ENCODE assay signal across 8 cellular contexts in the genomic region with DNA sequence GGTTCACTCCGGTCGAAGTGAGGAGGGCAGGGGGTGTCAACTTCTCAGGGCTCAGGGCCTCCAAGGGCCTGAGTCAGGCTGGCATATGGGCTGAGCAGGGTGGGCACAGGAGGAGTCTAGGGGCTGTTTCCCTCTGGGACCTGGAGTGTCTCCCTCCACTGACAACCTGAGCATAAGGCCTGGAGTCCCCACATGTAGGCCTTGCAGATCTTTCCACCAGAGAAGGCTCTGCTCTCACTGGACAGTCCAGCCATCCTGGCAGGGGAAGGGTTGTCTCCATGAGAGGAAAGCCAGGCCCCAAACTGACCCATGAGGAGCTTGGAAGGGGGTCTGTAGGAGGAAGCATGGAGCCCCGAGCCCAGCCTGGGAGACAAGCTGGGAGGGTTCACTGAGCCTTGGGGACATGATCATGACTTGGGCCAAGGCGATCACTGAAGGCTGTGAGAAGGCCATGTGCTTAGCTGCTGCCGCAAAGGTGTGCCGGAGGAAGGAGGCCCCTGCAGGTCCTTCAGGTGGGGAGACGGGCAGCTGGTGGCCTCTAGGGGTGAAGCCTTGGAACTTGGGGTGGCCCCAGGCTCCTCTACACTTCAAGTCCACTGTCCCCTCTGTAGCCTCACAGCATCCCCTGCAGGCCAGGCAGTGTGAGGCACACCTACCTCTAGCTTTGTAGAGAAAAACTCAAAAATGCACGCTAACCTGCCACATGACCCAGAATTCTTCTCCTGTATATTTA. TPM values are rescaled to one million over a fixed set of nuclear protein-coding genes. Genes with fewer than 3 reads are reported as not detected.
A peak's percentile ranks its signal among the peaks of the same experiment; 100 is the strongest.
DNase-seq lines count a peak whose midpoint lies in the region; ATAC-seq, FAIRE-seq and TF ChIP-seq lines count a peak whose summit lies in the region.

No MANE protein-coding gene starts in this region.

- no peaks in the 10 kb centered on the region for H3K9me3 ChIP-seq in HepG2 (ENCODE audit: low read length)

- intact Hi-C loops in HepG2 (cut with micrococcal nuclease; ENCODE audit: unreplicated experiment): loop anchor here (2.0 to 5.0 kb wide), 2 partner anchors 110 to 182 kb away; no protein-coding TSS in a partner anchor

- WGBS in HepG2 (ENCODE audit: low lambda C conversion rate): 62% methylated on average over 7 of the region's 8 CpGs

- in situ Hi-C loops in astrocyte of the spinal cord (cut with HindIII; ENCODE audit: low sequenced_read_pairs): no loop called here
- in situ Hi-C loops in HepG2 (cut with HindIII; ENCODE audit: extremely low pct_ligation_motif_present, low pct_unique_long_range_greater_than_20kb): loop anchor here (5.0 kb wide), 1 partner anchor 182 kb away; no protein-coding TSS in a partner anchor

- H4K20me1 ChIP-seq in HepG2 (ENCODE audit: insufficient read depth, low read length): no peaks in the 10 kb centered on the region

- POLR2A ChIA-PET in HepG2 (lab: Yijun Ruan, JAX): interaction anchor here (1.0 to 1.6 kb wide), 3 partner anchors 15 to 234 kb away, joined by 3 to 4 read pairs (median 3); partner anchors contain the start of genes CKLF and CMTM3

- H3K4me3 ChIP-seq in astrocyte of the spinal cord (ENCODE audit: low read depth, low read length) (no peak overlapping the region), HepG2 (replicated peaks in 1 of 3; ENCODE audit: insufficient read depth in 1 of 3, low read depth in 2 of 3, low read length in 3 of 3) (no peak overlapping the region)

- H3K9me3 Mint-ChIP-seq in T-helper 1 cell treated with Interleukin-12 subunit alpha and Interleukin-12 subunit beta and Interleukin-4 antibody, amounts not matched to agents 30 μg/mL and 1 μg/mL, for 36 hours: peaks cover 5% of the 10 kb centered on the region
- H3K9me3 Mint-ChIP-seq in mesothelial cell of epicardium: no peaks in the 10 kb centered on the region

- H3K27ac Mint-ChIP-seq in T-helper 1 cell treated with Interleukin-12 subunit alpha and Interleukin-12 subunit beta and Interleukin-4 antibody, amounts not matched to agents 30 μg/mL and 1 μg/mL, for 36 hours: peak overlapping the region; percentile 63
- no peak overlapping the region for H3K27ac Mint-ChIP-seq in mesothelial cell of epicardium

- H3K27ac ChIP-seq in HepG2 (ENCODE audit: extremely low read length, insufficient read depth, low read length): no peak overlapping the region

- peaks cover 3% of the 10 kb centered on the region for H3K27me3 Mint-ChIP-seq in T-helper 1 cell treated with Interleukin-12 subunit alpha and Interleukin-12 subunit beta and Interleukin-4 antibody, amounts not matched to agents 30 μg/mL and 1 μg/mL, for 36 hours (ENCODE audit: low read depth)
- no peaks in the 10 kb centered on the region for H3K27me3 Mint-ChIP-seq in mesothelial cell of epicardium (ENCODE audit: low read depth)

- H3K36me3 ChIP-seq in HepG2 (replicated peaks in 1 of 2; ENCODE audit: control insufficient read depth in 1 of 2, insufficient read depth in 2 of 2, low read length in 2 of 2): no peaks in the 10 kb centered on the region

- BruUV-seq in HepG2 (replicated peaks; lab: Mats Ljungman, UMichigan): no TSS peak

- peak; percentile 79 for TF ChIP-seq RAD21 in HepG2 (CRISPR knock-in tag; IDR thresholded peaks at IDR 0.05)

- no peak for FAIRE-seq in HepG2 (lab: Jason Lieb, UNC)

- H3K9ac ChIP-seq in HepG2 (ENCODE audit: insufficient read depth, low read depth, low read length): no peak overlapping the region

- TF ChIP-seq CTCF in astrocyte of the spinal cord (IDR thresholded peaks at IDR 0.05; ENCODE audit: low read depth, low read length) (peak; percentile 74), HepG2 (CRISPR knock-in tag; IDR thresholded peaks at IDR 0.05) (peak; percentile 84), mesothelial cell of epicardium (IDR thresholded peaks at IDR 0.05; ENCODE audit: unreplicated experiment) (no peak)

- no peak for TF ChIP-seq POLR2A in HepG2 (IDR thresholded peaks at IDR 0.05; ENCODE audit: insufficient read depth in 1 of 2, low read depth in 2 of 2, low read length in 2 of 2)

- H3K4me1 Mint-ChIP-seq in T-helper 1 cell treated with Interleukin-12 subunit alpha and Interleukin-12 subunit beta and Interleukin-4 antibody, amounts not matched to agents 30 μg/mL and 1 μg/mL, for 36 hours (ENCODE audit: low read depth): peaks cover 34% of the 10 kb centered on the region
- H3K4me1 Mint-ChIP-seq in mesothelial cell of epicardium: peaks cover 6% of the 10 kb centered on the region

- DNase-seq in astrocyte of the spinal cord (ENCODE audit: low read depth, low spot score): no peak
- peak; percentile 55 for DNase-seq in HepG2 (ENCODE audit: low spot score)
- peak; percentile 56 for DNase-seq in stimulated activated naive CD4-positive, alpha-beta T cell treated with Interleukin-2 at 50 U/mL for 16 hours (lab: John Stamatoyannopoulos, UW)
- DNase-seq in ureter (ENCODE audit: low spot score): no peak
- no peak for DNase-seq in mesothelial cell of epicardium (ENCODE audit: low spot score in 2 of 2, unreplicated experiment in 2 of 2)

- TF ChIP-seq EP300 in HepG2 (IDR thresholded peaks at IDR 0.05; ENCODE audit: low read depth in 2 of 2, low read length in 2 of 2) (no peak), HepG2 (CRISPR knock-in tag; IDR thresholded peaks at IDR 0.05; ENCODE audit: borderline replicate concordance) (no peak)

- peak; percentile 76 for ATAC-seq in GM18498 (IDR thresholded peaks at IDR 0.05; ENCODE audit: unreplicated experiment)
- peak; percentile 79 for ATAC-seq in HG03175 (IDR thresholded peaks at IDR 0.05; ENCODE audit: unreplicated experiment)
- peak; percentile 95 for ATAC-seq in HepG2

- H3K4me2 ChIP-seq in HepG2 (ENCODE audit: low read depth, low read length): no peak overlapping the region

- H3K4me1 ChIP-seq in HepG2 (ENCODE audit: insufficient read depth, low read length): peaks cover 9% of the 10 kb centered on the region; the same call in 1 of the 2 replicates

- peak overlapping the region; percentile 73 for H3K4me3 Mint-ChIP-seq in T-helper 1 cell treated with Interleukin-12 subunit alpha and Interleukin-12 subunit beta and Interleukin-4 antibody, amounts not matched to agents 30 μg/mL and 1 μg/mL, for 36 hours
- no peak overlapping the region for H3K4me3 Mint-ChIP-seq in mesothelial cell of epicardium

- H2AFZ ChIP-seq in HepG2 (ENCODE audit: low read length): no peak overlapping the region

- CTCF ChIA-PET in HepG2 (lab: Yijun Ruan, JAX; ENCODE audit: low intra/inter-chr PET ratio, low total read pairs): interaction anchor here (1.3 kb wide), 1 partner anchor 183 kb away, joined by 6 read pairs; no protein-coding TSS in a partner anchor

- H3K27me3 ChIP-seq in HepG2 (ENCODE audit: control insufficient read depth in 1 of 2, insufficient read depth in 2 of 2, low read length in 2 of 2): peaks cover 3 to 28% of the 10 kb centered on the region in 2 experiments; a peak in 4 of 5 replicates

- peaks cover 6% of the 10 kb centered on the region for H3K36me3 Mint-ChIP-seq in T-helper 1 cell treated with Interleukin-12 subunit alpha and Interleukin-12 subunit beta and Interleukin-4 antibody, amounts not matched to agents 30 μg/mL and 1 μg/mL, for 36 hours (ENCODE audit: low read depth)
- H3K36me3 Mint-ChIP-seq in mesothelial cell of epicardium: no peaks in the 10 kb centered on the region

- no peaks in the 10 kb centered on the region for H3K79me2 ChIP-seq in HepG2 (ENCODE audit: insufficient read depth, low read length)

RNA-seq across cellular contexts. Expression of gene CMTM2, which starts 9.9 kb away (rescaled TPM):
- total RNA-seq in HepG2 (2016; rRNA removed; fragmentation: Illumina TruSeq; extraction: Trizol): not detected in 2 replicates
- not detected in 2 replicates for total RNA-seq in HepG2 (2016; cell fraction: cytosol; rRNA removed; fragmentation: Illumina TruSeq; extraction: Trizol; ENCODE audit: low read depth)
- total RNA-seq in HepG2 (2016; cell fraction: insoluble cytoplasmic fraction; rRNA removed; fragmentation: Illumina TruSeq; extraction: Trizol): not detected in 2 replicates
- not detected in 2 replicates for total RNA-seq in HepG2 (2016; cell fraction: membrane; rRNA removed; fragmentation: Illumina TruSeq; extraction: Trizol)
- not detected in 2 replicates for total RNA-seq in HepG2 (2016; cell fraction: nucleus; rRNA removed; fragmentation: Illumina TruSeq; extraction: Trizol)
- polyA plus RNA-seq in HepG2 (2011; rRNA removed): not detected in 2 replicates
- polyA plus RNA-seq in HepG2 (2011; cell fraction: cytosol; rRNA removed): not detected in 2 replicates
- polyA plus RNA-seq in HepG2 (2011; cell fraction: nucleus; rRNA removed): not detected in 2 replicates
- polyA plus RNA-seq in HepG2 (2012): not detected in 2 replicates
- polyA plus RNA-seq in HepG2 (2016; cell fraction: cytosol; fragmentation: Illumina TruSeq; extraction: Trizol; ENCODE audit: low read depth): not detected in 2 replicates
- not detected in 2 replicates for polyA plus RNA-seq in HepG2 (2016; cell fraction: insoluble cytoplasmic fraction; fragmentation: Illumina TruSeq; extraction: Trizol; ENCODE audit: low read depth)
- not detected in 2 replicates for polyA plus RNA-seq in HepG2 (2016; cell fraction: membrane; fragmentation: Illumina TruSeq; extraction: Trizol; ENCODE audit: low read depth)
- not detected in 2 replicates for polyA plus RNA-seq in HepG2 (2016; cell fraction: nucleus; fragmentation: Illumina TruSeq; extraction: Trizol; ENCODE audit: insufficient read depth, low read depth)
- polyA minus RNA-seq in HepG2 (2011; rRNA and poly(A)+ RNA removed; ENCODE audit: low replicate concordance): not detected in 2 replicates
- not detected in 2 replicates for polyA minus RNA-seq in HepG2 (2011; cell fraction: cytosol; rRNA and poly(A)+ RNA removed)
- polyA minus RNA-seq in HepG2 (2011; cell fraction: nucleus; rRNA and poly(A)+ RNA removed): not detected in 2 replicates
- not detected for total RNA-seq in ureter
- total RNA-seq in mesothelial cell of epicardium: 0.25 to 0.58 TPM (median 0.51 TPM) in 3 replicates

RNA-seq across cellular contexts. Expression of gene CMTM3, which starts 15.4 kb away (rescaled TPM):
- total RNA-seq in HepG2 (2016; rRNA removed; fragmentation: Illumina TruSeq; extraction: Trizol): 20.6 and 29.2 TPM in 2 replicates
- 14.7 and 15.6 TPM in 2 replicates for total RNA-seq in HepG2 (2016; cell fraction: cytosol; rRNA removed; fragmentation: Illumina TruSeq; extraction: Trizol; ENCODE audit: low read depth)
- total RNA-seq in HepG2 (2016; cell fraction: insoluble cytoplasmic fraction; rRNA removed; fragmentation: Illumina TruSeq; extraction: Trizol): 18.9 and 30.0 TPM in 2 replicates
- total RNA-seq in HepG2 (2016; cell fraction: membrane; rRNA removed; fragmentation: Illumina TruSeq; extraction: Trizol): 39.9 and 42.8 TPM in 2 replicates
- 19.8 and 22.0 TPM in 2 replicates for total RNA-seq in HepG2 (2016; cell fraction: nucleus; rRNA removed; fragmentation: Illumina TruSeq; extraction: Trizol)
- 48.7 and 62.0 TPM in 2 replicates for polyA plus RNA-seq in HepG2 (2011; rRNA removed)
- polyA plus RNA-seq in HepG2 (2011; cell fraction: cytosol; rRNA removed): 53.5 and 62.3 TPM in 2 replicates
- 50.7 and 56.5 TPM in 2 replicates for polyA plus RNA-seq in HepG2 (2011; cell fraction: nucleus; rRNA removed)
- 36.1 and 48.8 TPM in 2 replicates for polyA plus RNA-seq in HepG2 (2012)
- 21.8 and 24.0 TPM in 2 replicates for polyA plus RNA-seq in HepG2 (2016; cell fraction: cytosol; fragmentation: Illumina TruSeq; extraction: Trizol; ENCODE audit: low read depth)
- 31.5 and 37.2 TPM in 2 replicates for polyA plus RNA-seq in HepG2 (2016; cell fraction: insoluble cytoplasmic fraction; fragmentation: Illumina TruSeq; extraction: Trizol; ENCODE audit: low read depth)
- 48.5 and 52.0 TPM in 2 replicates for polyA plus RNA-seq in HepG2 (2016; cell fraction: membrane; fragmentation: Illumina TruSeq; extraction: Trizol; ENCODE audit: low read depth)
- 51.6 and 59.3 TPM in 2 replicates for polyA plus RNA-seq in HepG2 (2016; cell fraction: nucleus; fragmentation: Illumina TruSeq; extraction: Trizol; ENCODE audit: insufficient read depth, low read depth)
- 1.7 and 102 TPM in 2 replicates for polyA minus RNA-seq in HepG2 (2011; rRNA and poly(A)+ RNA removed; ENCODE audit: low replicate concordance)
- 14.7 and 19.2 TPM in 2 replicates for polyA minus RNA-seq in HepG2 (2011; cell fraction: cytosol; rRNA and poly(A)+ RNA removed)
- 16.0 and 25.4 TPM in 2 replicates for polyA minus RNA-seq in HepG2 (2011; cell fraction: nucleus; rRNA and poly(A)+ RNA removed)
- 25.4 TPM for total RNA-seq in ureter
- 56.9 to 60.7 TPM (median 59.3 TPM) in 3 replicates for total RNA-seq in mesothelial cell of epicardium

RNA-seq across cellular contexts. Expression of gene CMTM1, which starts 22.9 kb away (rescaled TPM):
- total RNA-seq in HepG2 (2016; rRNA removed; fragmentation: Illumina TruSeq; extraction: Trizol): 1.7 and 1.9 TPM in 2 replicates
- 0.30 TPM in 1 of 2 replicates, not detected in the other for total RNA-seq in HepG2 (2016; cell fraction: cytosol; rRNA removed; fragmentation: Illumina TruSeq; extraction: Trizol; ENCODE audit: low read depth)
- 2.0 TPM in 2 replicates for total RNA-seq in HepG2 (2016; cell fraction: insoluble cytoplasmic fraction; rRNA removed; fragmentation: Illumina TruSeq; extraction: Trizol)
- 0.77 and 0.93 TPM in 2 replicates for total RNA-seq in HepG2 (2016; cell fraction: membrane; rRNA removed; fragmentation: Illumina TruSeq; extraction: Trizol)
- 1.3 and 1.6 TPM in 2 replicates for total RNA-seq in HepG2 (2016; cell fraction: nucleus; rRNA removed; fragmentation: Illumina TruSeq; extraction: Trizol)
- 2.9 and 3.0 TPM in 2 replicates for polyA plus RNA-seq in HepG2 (2011; rRNA removed)
- polyA plus RNA-seq in HepG2 (2011; cell fraction: cytosol; rRNA removed): 2.0 and 3.6 TPM in 2 replicates
- polyA plus RNA-seq in HepG2 (2011; cell fraction: nucleus; rRNA removed): 3.5 and 4.0 TPM in 2 replicates
- 2.3 and 2.4 TPM in 2 replicates for polyA plus RNA-seq in HepG2 (2012)
- 0.19 TPM in 1 of 2 replicates, not detected in the other for polyA plus RNA-seq in HepG2 (2016; cell fraction: cytosol; fragmentation: Illumina TruSeq; extraction: Trizol; ENCODE audit: low read depth)
- 1.5 and 2.0 TPM in 2 replicates for polyA plus RNA-seq in HepG2 (2016; cell fraction: insoluble cytoplasmic fraction; fragmentation: Illumina TruSeq; extraction: Trizol; ENCODE audit: low read depth)
- 0.64 and 0.72 TPM in 2 replicates for polyA plus RNA-seq in HepG2 (2016; cell fraction: membrane; fragmentation: Illumina TruSeq; extraction: Trizol; ENCODE audit: low read depth)
- polyA plus RNA-seq in HepG2 (2016; cell fraction: nucleus; fragmentation: Illumina TruSeq; extraction: Trizol; ENCODE audit: insufficient read depth, low read depth): 2.1 TPM in 2 replicates
- polyA minus RNA-seq in HepG2 (2011; rRNA and poly(A)+ RNA removed; ENCODE audit: low replicate concordance): 2.2 and 5.1 TPM in 2 replicates
- polyA minus RNA-seq in HepG2 (2011; cell fraction: cytosol; rRNA and poly(A)+ RNA removed): 2.7 and 3.4 TPM in 2 replicates
- 3.2 and 6.3 TPM in 2 replicates for polyA minus RNA-seq in HepG2 (2011; cell fraction: nucleus; rRNA and poly(A)+ RNA removed)
- total RNA-seq in ureter: 4.3 TPM
- 10.0 to 10.3 TPM (median 10.2 TPM) in 3 replicates for total RNA-seq in mesothelial cell of epicardium

RNA-seq across cellular contexts. Expression of gene CKLF, which starts 36.8 kb away (rescaled TPM):
- total RNA-seq in HepG2 (2016; rRNA removed; fragmentation: Illumina TruSeq; extraction: Trizol): 83.0 and 120 TPM in 2 replicates
- total RNA-seq in HepG2 (2016; cell fraction: cytosol; rRNA removed; fragmentation: Illumina TruSeq; extraction: Trizol; ENCODE audit: low read depth): 262 and 384 TPM in 2 replicates
- total RNA-seq in HepG2 (2016; cell fraction: insoluble cytoplasmic fraction; rRNA removed; fragmentation: Illumina TruSeq; extraction: Trizol): 80.2 and 129 TPM in 2 replicates
- total RNA-seq in HepG2 (2016; cell fraction: membrane; rRNA removed; fragmentation: Illumina TruSeq; extraction: Trizol): 165 and 224 TPM in 2 replicates
- total RNA-seq in HepG2 (2016; cell fraction: nucleus; rRNA removed; fragmentation: Illumina TruSeq; extraction: Trizol): 56.6 and 61.7 TPM in 2 replicates
- 152 and 167 TPM in 2 replicates for polyA plus RNA-seq in HepG2 (2011; rRNA removed)
- polyA plus RNA-seq in HepG2 (2011; cell fraction: cytosol; rRNA removed): 201 and 220 TPM in 2 replicates
- polyA plus RNA-seq in HepG2 (2011; cell fraction: nucleus; rRNA removed): 45.6 and 74.1 TPM in 2 replicates
- polyA plus RNA-seq in HepG2 (2012): 78.5 and 108 TPM in 2 replicates
- polyA plus RNA-seq in HepG2 (2016; cell fraction: cytosol; fragmentation: Illumina TruSeq; extraction: Trizol; ENCODE audit: low read depth): 345 and 456 TPM in 2 replicates
- polyA plus RNA-seq in HepG2 (2016; cell fraction: insoluble cytoplasmic fraction; fragmentation: Illumina TruSeq; extraction: Trizol; ENCODE audit: low read depth): 86.2 and 89.6 TPM in 2 replicates
- 169 and 229 TPM in 2 replicates for polyA plus RNA-seq in HepG2 (2016; cell fraction: membrane; fragmentation: Illumina TruSeq; extraction: Trizol; ENCODE audit: low read depth)
- 90.2 and 116 TPM in 2 replicates for polyA plus RNA-seq in HepG2 (2016; cell fraction: nucleus; fragmentation: Illumina TruSeq; extraction: Trizol; ENCODE audit: insufficient read depth, low read depth)
- 41.9 and 49.9 TPM in 2 replicates for polyA minus RNA-seq in HepG2 (2011; rRNA and poly(A)+ RNA removed; ENCODE audit: low replicate concordance)
- 32.4 and 34.8 TPM in 2 replicates for polyA minus RNA-seq in HepG2 (2011; cell fraction: cytosol; rRNA and poly(A)+ RNA removed)
- polyA minus RNA-seq in HepG2 (2011; cell fraction: nucleus; rRNA and poly(A)+ RNA removed): 23.4 and 35.9 TPM in 2 replicates
- total RNA-seq in ureter: 34.0 TPM
- 28.9 to 33.2 TPM (median 31.1 TPM) in 3 replicates for total RNA-seq in mesothelial cell of epicardium

RNA-seq across cellular contexts. Expression of gene TK2, which starts 39.2 kb away (rescaled TPM):
- total RNA-seq in HepG2 (2016; rRNA removed; fragmentation: Illumina TruSeq; extraction: Trizol) (18.7 and 19.0 TPM in 2 replicates), ureter (37.9 TPM), mesothelial cell of epicardium (24.9 to 28.8 TPM (median 28.5 TPM) in 3 replicates)
- 6.7 and 7.1 TPM in 2 replicates for total RNA-seq in HepG2 (2016; cell fraction: cytosol; rRNA removed; fragmentation: Illumina TruSeq; extraction: Trizol; ENCODE audit: low read depth)
- 18.5 and 19.5 TPM in 2 replicates for total RNA-seq in HepG2 (2016; cell fraction: insoluble cytoplasmic fraction; rRNA removed; fragmentation: Illumina TruSeq; extraction: Trizol)
- total RNA-seq in HepG2 (2016; cell fraction: membrane; rRNA removed; fragmentation: Illumina TruSeq; extraction: Trizol): 12.7 and 13.2 TPM in 2 replicates
- 24.4 and 27.5 TPM in 2 replicates for total RNA-seq in HepG2 (2016; cell fraction: nucleus; rRNA removed; fragmentation: Illumina TruSeq; extraction: Trizol)
- 21.0 and 30.8 TPM in 2 replicates for polyA plus RNA-seq in HepG2 (2011; rRNA removed)
- polyA plus RNA-seq in HepG2 (2011; cell fraction: cytosol; rRNA removed): 10.3 and 11.7 TPM in 2 replicates
- polyA plus RNA-seq in HepG2 (2011; cell fraction: nucleus; rRNA removed): 74.0 and 103 TPM in 2 replicates
- polyA plus RNA-seq in HepG2 (2012): 12.9 and 15.4 TPM in 2 replicates
- polyA plus RNA-seq in HepG2 (2016; cell fraction: cytosol; fragmentation: Illumina TruSeq; extraction: Trizol; ENCODE audit: low read depth): 3.7 and 4.7 TPM in 2 replicates
- 15.5 and 18.0 TPM in 2 replicates for polyA plus RNA-seq in HepG2 (2016; cell fraction: insoluble cytoplasmic fraction; fragmentation: Illumina TruSeq; extraction: Trizol; ENCODE audit: low read depth)
- polyA plus RNA-seq in HepG2 (2016; cell fraction: membrane; fragmentation: Illumina TruSeq; extraction: Trizol; ENCODE audit: low read depth): 7.7 and 9.3 TPM in 2 replicates
- polyA plus RNA-seq in HepG2 (2016; cell fraction: nucleus; fragmentation: Illumina TruSeq; extraction: Trizol; ENCODE audit: insufficient read depth, low read depth): 34.2 and 36.3 TPM in 2 replicates
- polyA minus RNA-seq in HepG2 (2011; rRNA and poly(A)+ RNA removed; ENCODE audit: low replicate concordance): 27.6 and 35.2 TPM in 2 replicates
- polyA minus RNA-seq in HepG2 (2011; cell fraction: cytosol; rRNA and poly(A)+ RNA removed): 6.0 and 6.2 TPM in 2 replicates
- 23.8 and 26.7 TPM in 2 replicates for polyA minus RNA-seq in HepG2 (2011; cell fraction: nucleus; rRNA and poly(A)+ RNA removed)

Comparison
In these comparisons a context has a peak if more than half of its experiments do, and no peak if none do; other contexts are left out.
1. DNase-seq: peak in HepG2 (single experiment) and stimulated activated naive CD4-positive, alpha-beta T cell treated with Interleukin-2 at 50 U/mL for 16 hours (single experiment); none in astrocyte of the spinal cord (single experiment), ureter (single experiment) and mesothelial cell of epicardium (0 of 2).
2. Peak in every context shown above with its lines, with median percentiles within 50 percentile points of each other: ATAC-seq.